ENCODE assay signal across 8 cellular contexts in the genomic region with DNA sequence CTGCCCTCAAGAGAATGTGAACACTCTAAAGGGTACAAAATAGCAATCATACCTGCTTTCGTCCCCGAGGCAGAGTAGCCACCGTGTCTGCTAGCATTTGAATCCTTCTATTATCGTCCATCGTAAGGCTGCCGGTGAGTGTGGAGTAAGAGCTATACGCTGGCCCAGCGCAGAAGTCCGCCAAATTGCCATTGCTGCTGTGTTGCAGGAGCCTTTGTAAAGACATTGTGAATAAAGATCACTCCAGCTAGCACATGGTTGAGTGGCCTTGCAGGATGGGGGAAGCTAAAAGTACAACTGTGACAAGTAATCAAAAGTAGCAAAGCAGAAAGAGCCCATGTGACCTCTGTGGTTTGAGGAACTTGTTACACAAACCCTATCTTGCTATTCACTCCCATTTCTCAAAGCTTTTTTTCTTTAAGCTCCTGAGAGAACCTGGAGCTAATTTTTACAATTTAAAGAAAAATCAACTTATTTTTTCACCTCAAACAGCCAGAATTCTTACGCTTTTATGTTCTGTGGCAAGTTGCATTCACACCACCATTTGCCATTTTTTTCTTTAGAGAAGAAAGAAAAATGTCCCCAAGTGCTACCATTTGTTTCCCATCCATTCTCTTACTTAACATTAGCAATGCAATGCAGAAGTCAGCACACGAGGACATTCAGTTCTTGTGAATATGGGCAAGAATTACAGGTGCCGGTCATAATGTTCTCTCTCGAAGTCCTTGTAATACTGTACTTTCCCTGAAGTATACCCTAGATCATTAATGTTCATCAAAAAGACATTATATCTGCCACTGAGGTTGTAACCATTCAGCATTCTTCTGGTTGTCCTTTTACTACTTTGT. TPM values are rescaled to one million over a fixed set of nuclear protein-coding genes. Genes with fewer than 3 reads are reported as not detected.
DNase-seq lines count a peak whose midpoint lies in the region; ATAC-seq and TF ChIP-seq lines count a peak whose summit lies in the region.

A gene (minus strand): TSS at position 295 of the 848 bp plus-strand sequence. CDS start 69 bp downstream, at position 226.

- H3K27ac ChIP-seq in dorsolateral prefrontal cortex: peak within 1 kb of the TSS in 9 of 59 donors; percentile 1 to 33 (median 19)

- ATAC-seq in GM19043 (IDR thresholded peaks at IDR 0.05; ENCODE audit: low read depth, unreplicated experiment) (peak; percentile 48), HG03066 (IDR thresholded peaks at IDR 0.05; ENCODE audit: low read depth, unreplicated experiment) (peak; percentile 43)

- H3K27me3 ChIP-seq in dorsolateral prefrontal cortex: peaks cover 0 to 8% (median 0%) of the 10 kb centered on the region in 45 donors

- peak within 1 kb of the TSS in 36 of 59 donors; percentile 1 to 46 (median 25) for H3K4me3 ChIP-seq in dorsolateral prefrontal cortex

- intact Hi-C loops in dorsolateral prefrontal cortex (cut with DNase I): no loop called here

- DNase-seq in T-helper 1 cell (peak in 3 of 5 donors; percentile 24 to 94 (median 55)), dorsolateral prefrontal cortex (no peak), putamen (ENCODE audit: low spot score) (peak; percentile 52), SHP77 treated with DMSO at 0.1 percent for 48 hours (lab: John Stamatoyannopoulos, UW) (no peak), NCI-H1694 (lab: John Stamatoyannopoulos, UW) (no peak), NCI-H1417 treated with DMSO at 0.1 percent for 48 hours (lab: John Stamatoyannopoulos, UW) (no peak)

- TF ChIP-seq CTCF in dorsolateral prefrontal cortex (IDR thresholded peaks at IDR 0.05 in 54 of 56, conservative IDR thresholded peaks at IDR 0.05 in 2 of 56; ENCODE audit: low read depth in 1 of 56, partially characterized antibody in 56 of 56): no peak

RNA-seq across cellular contexts. Expression of the gene that starts here (rescaled TPM):
- 1 to 10 TPM in 99 of 120 experiments, under 1 TPM in 19, not detected in 2; 0.40 to 9.7 (median 1.8) TPM for total RNA-seq in dorsolateral prefrontal cortex

Comparison
In these comparisons a context has a peak if more than half of its experiments do, and no peak if none do; other contexts are left out.
1. DNase-seq: peak in T-helper 1 cell (3 of 5) and putamen (single experiment); none in dorsolateral prefrontal cortex (0 of 10), SHP77 treated with DMSO at 0.1 percent for 48 hours (single experiment), NCI-H1694 (single experiment) and NCI-H1417 treated with DMSO at 0.1 percent for 48 hours (single experiment).